8 cellular contexts compared by ENCODE assay signal in the genomic region with DNA sequence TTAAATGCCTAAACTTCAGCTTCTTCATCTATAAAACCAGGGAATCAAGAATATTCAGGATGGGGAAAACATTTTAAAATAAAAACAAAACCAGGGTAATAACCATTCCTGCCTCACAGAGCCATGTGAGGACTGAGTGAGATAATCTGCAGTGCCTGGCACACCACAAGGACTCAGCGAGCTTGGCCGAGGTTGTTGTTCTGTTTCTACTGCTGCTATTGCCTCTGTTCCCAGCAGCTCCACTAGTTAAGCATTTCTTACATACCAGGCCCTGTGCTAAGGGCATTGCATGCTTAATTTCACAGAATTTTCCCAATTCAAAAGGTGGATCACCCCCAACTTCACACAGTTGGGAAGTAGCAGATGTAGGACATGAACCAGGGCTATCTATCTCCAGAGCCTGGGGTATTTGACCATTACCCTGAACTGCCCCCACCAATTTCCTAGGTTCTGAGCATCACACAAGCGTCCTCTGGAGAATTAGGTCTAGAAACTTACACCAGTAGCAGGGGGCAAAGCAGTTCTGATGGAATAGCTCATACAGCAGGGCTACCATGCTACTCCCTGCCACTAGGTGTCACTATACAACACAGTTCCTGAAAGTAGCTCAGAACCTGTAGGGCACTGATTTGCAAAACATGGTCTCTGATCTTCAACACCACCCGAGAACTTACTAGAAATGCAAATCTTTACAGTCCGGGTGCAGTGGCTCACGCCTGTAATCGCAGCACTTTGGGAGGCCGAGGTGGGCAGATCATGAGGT.
DNase-seq lines count a peak whose midpoint lies in the region; ATAC-seq and TF ChIP-seq lines count a peak whose summit lies in the region.

No MANE protein-coding gene starts in this region.

- H3K4me2 ChIP-seq in PC-3 (ENCODE audit: low read length): no peak overlapping the region

- ATAC-seq in PC-3: no peak
- ATAC-seq in GM18858 (IDR thresholded peaks at IDR 0.05; ENCODE audit: unreplicated experiment): no peak

- no peak overlapping the region for H3K27ac ChIP-seq in PC-3 (ENCODE audit: low read length)
- H3K27ac ChIP-seq in rectal smooth muscle tissue (ENCODE audit: low read depth, low read length): peak overlapping the region; percentile 33

- H3K9ac ChIP-seq in PC-3 (ENCODE audit: low read length) (no peak overlapping the region), rectal smooth muscle tissue (ENCODE audit: low read length) (no peak overlapping the region)

- no peaks in the 10 kb centered on the region for H4K20me1 ChIP-seq in PC-3 (ENCODE audit: low read length)

- H2AFZ ChIP-seq in PC-3 (ENCODE audit: low read length): no peak overlapping the region

- TF ChIP-seq CTCF in PC-3 (conservative IDR thresholded peaks at IDR 0.05; ENCODE audit: low read depth, low read length) (peak; percentile 67), epithelial cell of proximal tubule (conservative IDR thresholded peaks at IDR 0.05; ENCODE audit: low read depth, low read length) (peak; percentile 76)

- H3K79me2 ChIP-seq in PC-3 (ENCODE audit: low read length): peaks cover 11% of the 10 kb centered on the region; the same call in 1 of the 2 replicates

- H3K4me1 ChIP-seq in PC-3 (ENCODE audit: insufficient read depth, low read length) (peaks cover 23% of the 10 kb centered on the region), rectal smooth muscle tissue (ENCODE audit: control insufficient read depth, insufficient read depth, low read length) (peaks cover 26% of the 10 kb centered on the region)

- H3K9me3 ChIP-seq in PC-3 (ENCODE audit: low read length): no peaks in the 10 kb centered on the region

- no peak overlapping the region for H3K4me3 ChIP-seq in PC-3 (ENCODE audit: low read length)
- no peak overlapping the region for H3K4me3 ChIP-seq in epithelial cell of proximal tubule (ENCODE audit: low read depth, low read length)
- no peak overlapping the region for H3K4me3 ChIP-seq in rectal smooth muscle tissue (ENCODE audit: low read length)

- POLR2A ChIA-PET in PC-3 (lab: Charles Lee; ENCODE audit: unreplicated experiment): no interaction called here

- CTCF ChIA-PET in PC-3 (lab: Charles Lee): interaction anchor here (0.5 to 1.1 kb wide), 3 partner anchors 12 to 188 kb away, joined by 5 to 7 read pairs (median 5); no protein-coding TSS in a partner anchor

- H3K27me3 ChIP-seq in PC-3 (ENCODE audit: low read length): no peaks in the 10 kb centered on the region
- H3K27me3 ChIP-seq in rectal smooth muscle tissue (ENCODE audit: control insufficient read depth, insufficient read depth, low read length): no peaks in the 10 kb centered on the region

- no peaks in the 10 kb centered on the region for H3F3A ChIP-seq in PC-3 (ENCODE audit: low read length, unreplicated experiment)

- BruUV-seq in PC-3 (replicated peaks; lab: Mats Ljungman, UMichigan): no TSS peak

- intact Hi-C loops in PC-3 (cut with micrococcal nuclease): no loop called here

- H3K36me3 ChIP-seq in PC-3 (ENCODE audit: low read depth, low read length): peaks cover 42% of the 10 kb centered on the region
- peaks cover 43% of the 10 kb centered on the region for H3K36me3 ChIP-seq in rectal smooth muscle tissue (ENCODE audit: control insufficient read depth, insufficient read depth, low read length)

- no peaks in the 10 kb centered on the region for H3K9me2 ChIP-seq in PC-3 (replicated peaks; ENCODE audit: low read length)

- DNase-seq in NCI-H82 (lab: John Stamatoyannopoulos, UW) (peak; percentile 48), NCI-H82 treated with DMSO at 0.1 percent for 48 hours (lab: John Stamatoyannopoulos, UW; ENCODE audit: unreplicated experiment) (no peak), PC-3 (peak; percentile 56), epithelial cell of proximal tubule (ENCODE audit: low read depth) (no peak), NCI-H2107 treated with DMSO at 0.1 percent for 48 hours (lab: John Stamatoyannopoulos, UW; ENCODE audit: unreplicated experiment) (no peak), ureter (ENCODE audit: low spot score) (no peak)

Comparison
In these comparisons a context has a peak if more than half of its experiments do, and no peak if none do; other contexts are left out.
1. DNase-seq: peak in NCI-H82 (single experiment) and PC-3 (single experiment); none in NCI-H82 treated with DMSO at 0.1 percent for 48 hours (single experiment), epithelial cell of proximal tubule (single experiment), NCI-H2107 treated with DMSO at 0.1 percent for 48 hours (single experiment) and ureter (single experiment).